9 cellular contexts compared by ENCODE assay signal in genomic region chr6:31701666-31702420, GRCh38. TPM values are rescaled to one million over a fixed set of nuclear protein-coding genes. Genes with fewer than 3 reads are reported as not detected.
DNase-seq lines count a peak whose midpoint lies in the region; ATAC-seq, FAIRE-seq and TF ChIP-seq lines count a peak whose summit lies in the region.
"Had no signal": no experiment of that assay in that cellular context is flagged by ENCODE, and none has a peak within 500 bp of the region (broad histone marks: within the 10 kb centered on the region; RNA-seq: fewer than 3 reads in every experiment).

No MANE protein-coding gene starts in this region.

- no peak for ATAC-seq in GM19351 (IDR thresholded peaks at IDR 0.05; ENCODE audit: unreplicated experiment)

- H3K9me3 Mint-ChIP-seq in T-helper 2 cell treated with Interferon-gamma antibody and Interleukin-4, amounts not matched to agents 5 μg/mL and 100 μg/mL, for 36 hours: no peaks in the 10 kb centered on the region
- no peaks in the 10 kb centered on the region for H3K9me3 Mint-ChIP-seq in neural crest cell

- H3K27ac Mint-ChIP-seq in T-helper 2 cell treated with Interferon-gamma antibody and Interleukin-4, amounts not matched to agents 5 μg/mL and 100 μg/mL, for 36 hours: peak overlapping the region; percentile 97
- peak overlapping the region; percentile 91 for H3K27ac Mint-ChIP-seq in neural crest cell (ENCODE audit: unreplicated experiment)

- H3K4me1 Mint-ChIP-seq in T-helper 2 cell treated with Interferon-gamma antibody and Interleukin-4, amounts not matched to agents 5 μg/mL and 100 μg/mL, for 36 hours (ENCODE audit: low read depth): peaks cover 26% of the 10 kb centered on the region
- H3K4me1 Mint-ChIP-seq in neural crest cell: peaks cover 20% of the 10 kb centered on the region

- H3K27me3 Mint-ChIP-seq in T-helper 2 cell treated with Interferon-gamma antibody and Interleukin-4, amounts not matched to agents 5 μg/mL and 100 μg/mL, for 36 hours (ENCODE audit: low read depth): no peaks in the 10 kb centered on the region
- no peaks in the 10 kb centered on the region for H3K27me3 Mint-ChIP-seq in neural crest cell (ENCODE audit: low read depth)

- no peak for TF ChIP-seq CTCF in neural crest cell (conservative IDR thresholded peaks at IDR 0.05)

- peaks cover 31% of the 10 kb centered on the region for H3K36me3 Mint-ChIP-seq in T-helper 2 cell treated with Interferon-gamma antibody and Interleukin-4, amounts not matched to agents 5 μg/mL and 100 μg/mL, for 36 hours (ENCODE audit: low read depth)
- H3K36me3 Mint-ChIP-seq in neural crest cell (ENCODE audit: low read depth): peaks cover 5% of the 10 kb centered on the region

- FAIRE-seq in RCC 7860 (lab: Jason Lieb, UNC): no peak
- FAIRE-seq: G401.6 had no signal

- DNase-seq in T-helper 2 cell treated with Interferon-gamma antibody and Interleukin-4, amounts not matched to agents 5 μg/mL and 100 μg/mL, for 36 hours (ENCODE audit: low spot score): no peak
- DNase-seq in T-helper 2 cell: no peak
- peak; percentile 54 for DNase-seq in RPMI8226
- peak; percentile 76 to 84 for DNase-seq in erythroblast (lab: John Stamatoyannopoulos, UW)
- no peak for DNase-seq in neural crest cell (ENCODE audit: low read depth, low spot score)
- DNase-seq in NCI-H345 treated with DMSO at 0.1 percent for 48 hours (lab: John Stamatoyannopoulos, UW; ENCODE audit: unreplicated experiment): no peak
- no peak for DNase-seq in RCC 7860 (ENCODE audit: low spot score)

- H3K4me3 Mint-ChIP-seq in T-helper 2 cell treated with Interferon-gamma antibody and Interleukin-4, amounts not matched to agents 5 μg/mL and 100 μg/mL, for 36 hours: peak overlapping the region; percentile 98
- H3K4me3 Mint-ChIP-seq in neural crest cell: peak overlapping the region; percentile 94

- no peak for TF ChIP-seq POLR2A in erythroblast (IDR thresholded peaks at IDR 0.05; ENCODE audit: low read length)

RNA-seq across cellular contexts. Expression of gene ABHD16A, which starts 1.3 kb away (rescaled TPM):
- total RNA-seq in neural crest cell: 70.9 and 73.6 TPM in 2 replicates

RNA-seq across cellular contexts. Expression of gene LY6G6F, which starts 4.8 kb away (rescaled TPM):
- not detected in 2 replicates for total RNA-seq in neural crest cell

RNA-seq across cellular contexts. Expression of gene LY6G6D, which starts 13.3 kb away (rescaled TPM):
- total RNA-seq in neural crest cell: not detected in 2 replicates

RNA-seq across cellular contexts. Expression of gene LY6G6C, which starts 19.7 kb away (rescaled TPM):
- total RNA-seq in neural crest cell: 1.2 TPM in 2 replicates

RNA-seq across cellular contexts. Expression of gene LY6G5C, which starts 21.0 kb away (rescaled TPM):
- 9.1 and 11.0 TPM in 2 replicates for total RNA-seq in neural crest cell

Comparison
In these comparisons a context has a peak if more than half of its experiments do, and no peak if none do; other contexts are left out.
1. DNase-seq: peak in RPMI8226 (single experiment) and erythroblast (2 of 2); none in T-helper 2 cell treated with Interferon-gamma antibody and Interleukin-4, amounts not matched to agents 5 μg/mL and 100 μg/mL, for 36 hours (single experiment), T-helper 2 cell (0 of 5), neural crest cell (single experiment), NCI-H345 treated with DMSO at 0.1 percent for 48 hours (single experiment) and RCC 7860 (single experiment).